ENCODE assay signal across 16 cellular contexts in the genomic region with DNA sequence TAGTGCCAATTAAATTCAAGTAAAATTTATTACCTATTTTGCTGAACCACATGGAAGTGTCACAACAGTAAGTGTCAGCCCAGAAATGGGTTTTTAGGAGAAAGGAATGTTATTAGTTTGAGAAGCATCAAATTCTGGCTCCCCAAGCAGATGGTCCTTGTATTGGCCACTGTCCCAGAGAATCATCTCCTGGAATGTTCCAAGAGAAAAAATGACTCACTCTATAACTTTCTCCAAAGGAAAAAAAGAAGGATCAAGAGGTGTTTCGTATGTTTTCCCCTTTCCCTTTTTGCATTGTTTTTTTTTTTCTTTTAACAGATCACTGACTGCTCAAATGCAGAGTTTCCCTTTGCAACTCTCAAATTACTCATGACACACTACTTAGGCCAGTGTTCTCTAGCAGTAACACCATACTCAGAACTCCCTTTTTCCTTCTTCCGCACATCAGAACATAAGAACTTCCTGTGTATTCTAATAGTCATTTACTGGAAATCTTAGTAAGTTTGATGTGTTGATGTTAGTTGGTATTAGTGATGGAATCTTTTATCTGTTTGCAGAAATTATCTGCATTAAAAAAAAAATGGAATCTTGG.
A peak's percentile ranks its signal among the peaks of the same experiment; 100 is the strongest.
DNase-seq lines count a peak whose midpoint lies in the region; TF ChIP-seq lines count a peak whose summit lies in the region.
"Had no signal": no experiment of that assay in that cellular context is flagged by ENCODE, and none has a peak within 500 bp of the region (broad histone marks: within the 10 kb centered on the region; RNA-seq: fewer than 3 reads in every experiment).

No MANE protein-coding gene starts in this region.

- H3K79me2 ChIP-seq in Karpas-422 (ENCODE audit: low read length), result no peaks in the 10 kb centered on the region

- H3K27ac ChIP-seq in Karpas-422 (ENCODE audit: low read length), result no peak overlapping the region
- H3K27ac ChIP-seq: skin epidermis, suprapubic skin had no signal

- H3K4me2 ChIP-seq in skeletal muscle satellite cell (ENCODE audit: low read length) (peak overlapping the region; percentile 44), Karpas-422 (ENCODE audit: low read depth, low read length, poor library complexity, severe bottlenecking) (no peak overlapping the region)

- H4K20me1 ChIP-seq in Karpas-422 (ENCODE audit: insufficient read depth, low read depth, low read length), result no peaks in the 10 kb centered on the region

- no peaks in the 10 kb centered on the region for H3K9me3 ChIP-seq in skeletal muscle satellite cell (replicated peaks; ENCODE audit: low read length)
- peaks cover 4% of the 10 kb centered on the region for H3K9me3 ChIP-seq in Karpas-422 (ENCODE audit: low read length)

- H3K9ac ChIP-seq in skeletal muscle satellite cell (ENCODE audit: low read depth, low read length), result no peak overlapping the region
- no peak overlapping the region for H3K9ac ChIP-seq in Karpas-422 (ENCODE audit: low read length)

- H3K36me3 ChIP-seq in skeletal muscle satellite cell (ENCODE audit: insufficient read depth, low read length), result no peaks in the 10 kb centered on the region
- H3K36me3 ChIP-seq in Karpas-422 (ENCODE audit: insufficient read depth, low read length), result no peaks in the 10 kb centered on the region
- H3K36me3 ChIP-seq: suprapubic skin had no signal

- H2AFZ ChIP-seq in Karpas-422 (ENCODE audit: low read length), result no peak overlapping the region

- TF ChIP-seq CTCF in foreskin fibroblast (IDR thresholded peaks at IDR 0.05; ENCODE audit: low read depth, low read length), result no peak

- no peaks in the 10 kb centered on the region for H3K9me2 ChIP-seq in Karpas-422 (replicated peaks; ENCODE audit: insufficient read depth, low read length)

- H3K4me1 ChIP-seq in skeletal muscle satellite cell (ENCODE audit: control insufficient read depth, insufficient read depth, low read length) (peaks cover 11% of the 10 kb centered on the region), Karpas-422 (ENCODE audit: low read length) (no peaks in the 10 kb centered on the region)
- H3K4me1 ChIP-seq: suprapubic skin had no signal

- DNase-seq in HS-27A (ENCODE audit: low read depth) (peak; percentile 12), astrocyte of the hippocampus (ENCODE audit: low read depth, low spot score) (peak; percentile 71), foreskin fibroblast (peak; percentile 47 to 57), Karpas-422 (no peak), NCI-H187 treated with DMSO at 0.1 percent for 48 hours (lab: John Stamatoyannopoulos, UW) (no peak), hypothalamus (lab: John Stamatoyannopoulos, UW) (no peak), DMS53 (lab: John Stamatoyannopoulos, UW) (no peak)
- DNase-seq: activated T-cell treated with anti-CD3 and anti-CD28 coated beads, Interleukin-2, amount 50 U/mL, for 24 hours; amygdala; hippocampal formation; NCI-H1105 treated with DMSO at 0.1 percent for 48 hours; NCI-H510A treated with DMSO at 0.1 percent for 48 hours; nephron progenitor cell had no signal

- H3K27me3 ChIP-seq in skeletal muscle satellite cell (ENCODE audit: control insufficient read depth, insufficient read depth, low read length), result no peaks in the 10 kb centered on the region
- no peaks in the 10 kb centered on the region for H3K27me3 ChIP-seq in Karpas-422 (ENCODE audit: low read length)
- H3K27me3 ChIP-seq: suprapubic skin had no signal

- H3K4me3 ChIP-seq in foreskin fibroblast (ENCODE audit: low read depth in 1 of 2, low read length in 2 of 2) (no peak overlapping the region), skeletal muscle satellite cell (ENCODE audit: low read length) (no peak overlapping the region), Karpas-422 (ENCODE audit: low read length) (no peak overlapping the region)
- H3K4me3 ChIP-seq: skin epidermis, suprapubic skin had no signal

Comparison
In these comparisons a context has a peak if more than half of its experiments do, and no peak if none do; other contexts are left out.
1. DNase-seq: peak in HS-27A (single experiment), astrocyte of the hippocampus (single experiment) and foreskin fibroblast (2 of 2); none in Karpas-422 (single experiment), NCI-H187 treated with DMSO at 0.1 percent for 48 hours (single experiment), hypothalamus (0 of 51) and DMS53 (single experiment).